2 cellular contexts compared by ENCODE assay signal in genomic region chr16:86683441-86684194, GRCh38.
TF ChIP-seq lines count a peak whose summit lies in the region.

No MANE protein-coding gene starts in this region.

TF ChIP-seq in HepG2, 621 proteins besides CTCF, POLR2A, EP300 and RAD21 (continued from another document and continues in another):
- TF ChIP-seq ZBTB40 (IDR thresholded peaks at IDR 0.05), result no peak
- no peak for TF ChIP-seq ZBTB40 (CRISPR knock-in tag; IDR thresholded peaks at IDR 0.05)
- TF ChIP-seq, protein P1, sequence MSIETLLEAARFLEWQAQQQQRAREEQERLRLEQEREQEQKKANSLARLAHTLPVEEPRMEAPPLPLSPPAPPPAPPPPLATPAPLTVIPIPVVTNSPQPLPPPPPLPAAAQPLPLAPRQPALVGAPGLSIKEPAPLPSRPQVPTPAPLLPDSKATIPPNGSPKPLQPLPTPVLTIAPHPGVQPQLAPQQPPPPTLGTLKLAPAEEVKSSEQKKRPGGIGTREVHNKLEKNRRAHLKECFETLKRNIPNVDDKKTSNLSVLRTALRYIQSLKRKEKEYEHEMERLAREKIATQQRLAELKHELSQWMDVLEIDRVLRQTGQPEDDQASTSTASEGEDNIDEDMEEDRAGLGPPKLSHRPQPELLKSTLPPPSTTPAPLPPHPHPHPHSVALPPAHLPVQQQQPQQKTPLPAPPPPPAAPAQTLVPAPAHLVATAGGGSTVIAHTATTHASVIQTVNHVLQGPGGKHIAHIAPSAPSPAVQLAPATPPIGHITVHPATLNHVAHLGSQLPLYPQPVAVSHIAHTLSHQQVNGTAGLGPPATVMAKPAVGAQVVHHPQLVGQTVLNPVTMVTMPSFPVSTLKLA (IDR thresholded peaks at IDR 0.05), result 0 out of 2 replicates have a peak, but pooled peaks have one; percentile 3
- peak; percentile 92; the same call in 1 of the 2 replicates for TF ChIP-seq TRIM22 (IDR thresholded peaks at IDR 0.05)
- peak; percentile 40 for TF ChIP-seq ZNF282 (IDR thresholded peaks at IDR 0.05; ENCODE audit: partially characterized antibody)
- TF ChIP-seq NONO (IDR thresholded peaks at IDR 0.05), result 0 out of 2 replicates have a peak, but pooled peaks have one; percentile 51
- TF ChIP-seq NONO (CRISPR knock-in tag; conservative IDR thresholded peaks at IDR 0.05), result no peak
- TF ChIP-seq ZFYVE20 (CRISPR knock-in tag; IDR thresholded peaks at IDR 0.05; ENCODE audit: borderline replicate concordance, low read depth), result no peak
- peak; percentile 58 for TF ChIP-seq PHB2 (IDR thresholded peaks at IDR 0.05; ENCODE audit: partially characterized antibody)
- TF ChIP-seq NCOA1 (CRISPR knock-in tag; IDR thresholded peaks at IDR 0.05), result no peak
- TF ChIP-seq RAD51 (IDR thresholded peaks at IDR 0.05; ENCODE audit: borderline replicate concordance), result peak; percentile 25; the same call in 1 of the 2 replicates
- 0 out of 2 replicates have a peak, but pooled peaks have one; percentile 16 for TF ChIP-seq IKZF1 (IDR thresholded peaks at IDR 0.05)
- TF ChIP-seq FOXP1 (IDR thresholded peaks at IDR 0.05), result 0 out of 2 replicates have a peak, but pooled peaks have one; percentile 49
- no peak for TF ChIP-seq FOXP1 (CRISPR knock-in tag; IDR thresholded peaks at IDR 0.05)

TF ChIP-seq in GM12878, 131 proteins besides CTCF, POLR2A, EP300 and RAD21 (continued from another document):
- 0 out of 2 replicates have a peak, but pooled peaks have one; percentile 5 for TF ChIP-seq IRF5 (IDR thresholded peaks at IDR 0.05; ENCODE audit: borderline replicate concordance)
- no peak for TF ChIP-seq TBL1XR1 (IDR thresholded peaks at IDR 0.05; ENCODE audit: low read depth, low read length)
